ENCODE assay signal across 1 cellular context in the genomic region with DNA sequence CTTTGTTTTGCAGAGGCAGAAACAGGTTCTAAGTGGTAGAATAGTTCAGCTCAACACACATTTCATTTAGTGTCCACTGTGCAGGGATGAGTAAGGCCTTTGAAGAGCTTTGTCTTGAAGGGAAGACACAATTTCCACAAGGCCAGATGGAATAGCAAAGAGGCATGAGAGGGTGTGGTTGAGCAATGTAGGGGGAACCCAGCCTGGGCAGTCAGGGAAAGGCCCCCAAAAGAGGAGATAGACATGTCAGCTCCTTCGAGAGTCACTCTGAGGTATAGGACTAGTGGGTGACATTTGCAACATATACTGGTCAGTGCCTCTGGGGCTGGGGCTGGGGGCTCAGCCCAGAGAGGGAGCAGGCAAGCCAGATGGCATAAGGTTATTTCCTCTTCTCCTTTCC.
TF ChIP-seq lines count a peak whose summit lies in the region.

No MANE protein-coding gene starts in this region.

TF ChIP-seq in HepG2, 621 proteins besides CTCF, POLR2A, EP300 and RAD21:
- TF ChIP-seq TCF12 (IDR thresholded peaks at IDR 0.05), result no peak
- TF ChIP-seq TCF12 (CRISPR knock-in tag; IDR thresholded peaks at IDR 0.05), result no peak
- no peak for TF ChIP-seq MAFG (CRISPR knock-in tag; IDR thresholded peaks at IDR 0.05)
- no peak for TF ChIP-seq CHCHD3 (CRISPR knock-in tag; IDR thresholded peaks at IDR 0.05)
- TF ChIP-seq, protein P1, sequence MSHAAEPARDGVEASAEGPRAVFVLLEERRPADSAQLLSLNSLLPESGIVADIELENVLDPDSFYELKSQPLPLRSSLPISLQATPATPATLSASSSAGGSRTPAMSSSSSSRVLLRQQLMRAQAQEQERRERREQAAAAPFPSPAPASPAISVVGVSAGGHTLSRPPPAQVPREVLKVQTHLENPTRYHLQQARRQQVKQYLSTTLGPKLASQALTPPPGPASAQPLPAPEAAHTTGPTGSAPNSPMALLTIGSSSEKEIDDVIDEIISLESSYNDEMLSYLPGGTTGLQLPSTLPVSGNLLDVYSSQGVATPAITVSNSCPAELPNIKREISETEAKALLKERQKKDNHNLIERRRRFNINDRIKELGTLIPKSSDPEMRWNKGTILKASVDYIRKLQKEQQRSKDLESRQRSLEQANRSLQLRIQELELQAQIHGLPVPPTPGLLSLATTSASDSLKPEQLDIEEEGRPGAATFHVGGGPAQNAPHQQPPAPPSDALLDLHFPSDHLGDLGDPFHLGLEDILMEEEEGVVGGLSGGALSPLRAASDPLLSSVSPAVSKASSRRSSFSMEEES (CRISPR knock-in tag; IDR thresholded peaks at IDR 0.05), result no peak
- TF ChIP-seq ZNF501 (CRISPR knock-in tag; IDR thresholded peaks at IDR 0.05), result 0 out of 2 replicates have a peak, but pooled peaks have one; percentile 25
- 0 out of 2 replicates have a peak, but pooled peaks have one; percentile 1 for TF ChIP-seq SALL1 (CRISPR knock-in tag; IDR thresholded peaks at IDR 0.05)
- 0 out of 2 replicates have a peak, but pooled peaks have one; percentile 22 for TF ChIP-seq BRCA1 (CRISPR knock-in tag; IDR thresholded peaks at IDR 0.05)
- TF ChIP-seq MEF2D (CRISPR knock-in tag; IDR thresholded peaks at IDR 0.05), result no peak
- no peak for TF ChIP-seq PAX8 (CRISPR knock-in tag; IDR thresholded peaks at IDR 0.05; ENCODE audit: borderline replicate concordance)
- TF ChIP-seq HMG20B (CRISPR knock-in tag; conservative IDR thresholded peaks at IDR 0.05), result no peak
- no peak for TF ChIP-seq EED (CRISPR knock-in tag; IDR thresholded peaks at IDR 0.05)
- TF ChIP-seq ZNF34 (CRISPR knock-in tag; IDR thresholded peaks at IDR 0.05; ENCODE audit: borderline replicate concordance), result no peak
- TF ChIP-seq TMF1 (CRISPR knock-in tag; IDR thresholded peaks at IDR 0.05; ENCODE audit: low read depth), result no peak
- TF ChIP-seq, protein P2, sequence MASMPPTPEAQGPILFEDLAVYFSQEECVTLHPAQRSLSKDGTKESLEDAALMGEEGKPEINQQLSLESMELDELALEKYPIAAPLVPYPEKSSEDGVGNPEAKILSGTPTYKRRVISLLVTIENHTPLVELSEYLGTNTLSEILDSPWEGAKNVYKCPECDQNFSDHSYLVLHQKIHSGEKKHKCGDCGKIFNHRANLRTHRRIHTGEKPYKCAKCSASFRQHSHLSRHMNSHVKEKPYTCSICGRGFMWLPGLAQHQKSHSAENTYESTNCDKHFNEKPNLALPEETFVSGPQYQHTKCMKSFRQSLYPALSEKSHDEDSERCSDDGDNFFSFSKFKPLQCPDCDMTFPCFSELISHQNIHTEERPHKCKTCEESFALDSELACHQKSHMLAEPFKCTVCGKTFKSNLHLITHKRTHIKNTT (CRISPR knock-in tag; IDR thresholded peaks at IDR 0.05), result no peak
- no peak for TF ChIP-seq AKAP8 (CRISPR knock-in tag; IDR thresholded peaks at IDR 0.05)
- TF ChIP-seq, protein P3, sequence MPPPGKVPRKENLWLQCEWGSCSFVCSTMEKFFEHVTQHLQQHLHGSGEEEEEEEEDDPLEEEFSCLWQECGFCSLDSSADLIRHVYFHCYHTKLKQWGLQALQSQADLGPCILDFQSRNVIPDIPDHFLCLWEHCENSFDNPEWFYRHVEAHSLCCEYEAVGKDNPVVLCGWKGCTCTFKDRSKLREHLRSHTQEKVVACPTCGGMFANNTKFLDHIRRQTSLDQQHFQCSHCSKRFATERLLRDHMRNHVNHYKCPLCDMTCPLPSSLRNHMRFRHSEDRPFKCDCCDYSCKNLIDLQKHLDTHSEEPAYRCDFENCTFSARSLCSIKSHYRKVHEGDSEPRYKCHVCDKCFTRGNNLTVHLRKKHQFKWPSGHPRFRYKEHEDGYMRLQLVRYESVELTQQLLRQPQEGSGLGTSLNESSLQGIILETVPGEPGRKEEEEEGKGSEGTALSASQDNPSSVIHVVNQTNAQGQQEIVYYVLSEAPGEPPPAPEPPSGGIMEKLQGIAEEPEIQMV (CRISPR knock-in tag; IDR thresholded peaks at IDR 0.05; ENCODE audit: low read depth), result no peak
- TF ChIP-seq ZMYM2 (CRISPR knock-in tag; IDR thresholded peaks at IDR 0.05), result no peak
- TF ChIP-seq, protein P4, sequence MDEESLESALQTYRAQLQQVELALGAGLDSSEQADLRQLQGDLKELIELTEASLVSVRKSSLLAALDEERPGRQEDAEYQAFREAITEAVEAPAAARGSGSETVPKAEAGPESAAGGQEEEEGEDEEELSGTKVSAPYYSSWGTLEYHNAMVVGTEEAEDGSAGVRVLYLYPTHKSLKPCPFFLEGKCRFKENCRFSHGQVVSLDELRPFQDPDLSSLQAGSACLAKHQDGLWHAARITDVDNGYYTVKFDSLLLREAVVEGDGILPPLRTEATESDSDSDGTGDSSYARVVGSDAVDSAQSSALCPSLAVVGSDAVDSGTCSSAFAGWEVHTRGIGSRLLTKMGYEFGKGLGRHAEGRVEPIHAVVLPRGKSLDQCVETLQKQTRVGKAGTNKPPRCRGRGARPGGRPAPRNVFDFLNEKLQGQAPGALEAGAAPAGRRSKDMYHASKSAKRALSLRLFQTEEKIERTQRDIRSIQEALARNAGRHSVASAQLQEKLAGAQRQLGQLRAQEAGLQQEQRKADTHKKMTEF (CRISPR knock-in tag; IDR thresholded peaks at IDR 0.05), result peak; percentile 6; the same call in 1 of the 2 replicates
- TF ChIP-seq, protein P5, sequence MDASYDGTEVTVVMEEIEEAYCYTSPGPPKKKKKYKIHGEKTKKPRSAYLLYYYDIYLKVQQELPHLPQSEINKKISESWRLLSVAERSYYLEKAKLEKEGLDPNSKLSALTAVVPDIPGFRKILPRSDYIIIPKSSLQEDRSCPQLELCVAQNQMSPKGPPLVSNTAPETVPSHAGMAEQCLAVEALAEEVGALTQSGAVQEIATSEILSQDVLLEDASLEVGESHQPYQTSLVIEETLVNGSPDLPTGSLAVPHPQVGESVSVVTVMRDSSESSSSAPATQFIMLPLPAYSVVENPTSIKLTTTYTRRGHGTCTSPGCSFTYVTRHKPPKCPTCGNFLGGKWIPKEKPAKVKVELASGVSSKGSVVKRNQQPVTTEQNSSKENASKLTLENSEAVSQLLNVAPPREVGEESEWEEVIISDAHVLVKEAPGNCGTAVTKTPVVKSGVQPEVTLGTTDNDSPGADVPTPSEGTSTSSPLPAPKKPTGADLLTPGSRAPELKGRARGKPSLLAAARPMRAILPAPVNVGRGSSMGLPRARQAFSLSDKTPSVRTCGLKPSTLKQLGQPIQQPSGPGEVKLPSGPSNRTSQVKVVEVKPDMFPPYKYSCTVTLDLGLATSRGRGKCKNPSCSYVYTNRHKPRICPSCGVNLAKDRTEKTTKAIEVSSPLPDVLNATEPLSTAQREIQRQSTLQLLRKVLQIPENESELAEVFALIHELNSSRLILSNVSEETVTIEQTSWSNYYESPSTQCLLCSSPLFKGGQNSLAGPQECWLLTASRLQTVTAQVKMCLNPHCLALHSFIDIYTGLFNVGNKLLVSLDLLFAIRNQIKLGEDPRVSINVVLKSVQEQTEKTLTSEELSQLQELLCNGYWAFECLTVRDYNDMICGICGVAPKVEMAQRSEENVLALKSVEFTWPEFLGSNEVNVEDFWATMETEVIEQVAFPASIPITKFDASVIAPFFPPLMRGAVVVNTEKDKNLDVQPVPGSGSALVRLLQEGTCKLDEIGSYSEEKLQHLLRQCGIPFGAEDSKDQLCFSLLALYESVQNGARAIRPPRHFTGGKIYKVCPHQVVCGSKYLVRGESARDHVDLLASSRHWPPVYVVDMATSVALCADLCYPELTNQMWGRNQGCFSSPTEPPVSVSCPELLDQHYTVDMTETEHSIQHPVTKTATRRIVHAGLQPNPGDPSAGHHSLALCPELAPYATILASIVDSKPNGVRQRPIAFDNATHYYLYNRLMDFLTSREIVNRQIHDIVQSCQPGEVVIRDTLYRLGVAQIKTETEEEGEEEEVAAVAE (CRISPR knock-in tag; IDR thresholded peaks at IDR 0.05; ENCODE audit: borderline replicate concordance), result no peak
- TF ChIP-seq ZNF326 (CRISPR knock-in tag; IDR thresholded peaks at IDR 0.05; ENCODE audit: borderline replicate concordance), result no peak
- no peak for TF ChIP-seq ZNF138 (CRISPR knock-in tag; IDR thresholded peaks at IDR 0.05; ENCODE audit: low read depth)
- TF ChIP-seq ZMYM4 (CRISPR knock-in tag; IDR thresholded peaks at IDR 0.05), result no peak
- no peak for TF ChIP-seq NCOA2 (CRISPR knock-in tag; IDR thresholded peaks at IDR 0.05)
- no peak for TF ChIP-seq SRSF1 (optimal IDR thresholded peaks at IDR 0.05; ENCODE audit: low read depth, low read length)
- no peak for TF ChIP-seq KDM2A (CRISPR knock-in tag; IDR thresholded peaks at IDR 0.05; ENCODE audit: borderline replicate concordance, low read depth)
- no peak for TF ChIP-seq ZFP36L1 (CRISPR knock-in tag; IDR thresholded peaks at IDR 0.05)
- no peak for TF ChIP-seq ZNF354B (CRISPR knock-in tag; IDR thresholded peaks at IDR 0.05)
- no peak for TF ChIP-seq CREM (IDR thresholded peaks at IDR 0.05)
- no peak for TF ChIP-seq CREM (CRISPR knock-in tag; IDR thresholded peaks at IDR 0.05)
- TF ChIP-seq HOXA7 (CRISPR knock-in tag; IDR thresholded peaks at IDR 0.05), result no peak
- TF ChIP-seq, protein P6, sequence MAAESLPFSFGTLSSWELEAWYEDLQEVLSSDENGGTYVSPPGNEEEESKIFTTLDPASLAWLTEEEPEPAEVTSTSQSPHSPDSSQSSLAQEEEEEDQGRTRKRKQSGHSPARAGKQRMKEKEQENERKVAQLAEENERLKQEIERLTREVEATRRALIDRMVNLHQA (CRISPR knock-in tag; IDR thresholded peaks at IDR 0.05), result no peak
- TF ChIP-seq ZNF296 (CRISPR knock-in tag; conservative IDR thresholded peaks at IDR 0.05), result no peak
- no peak for TF ChIP-seq ZNF788 (CRISPR knock-in tag; IDR thresholded peaks at IDR 0.05; ENCODE audit: borderline replicate concordance)
- TF ChIP-seq ZNF543 (CRISPR knock-in tag; IDR thresholded peaks at IDR 0.05), result no peak
- no peak for TF ChIP-seq ZNF672 (CRISPR knock-in tag; IDR thresholded peaks at IDR 0.05)
- TF ChIP-seq, protein P7, sequence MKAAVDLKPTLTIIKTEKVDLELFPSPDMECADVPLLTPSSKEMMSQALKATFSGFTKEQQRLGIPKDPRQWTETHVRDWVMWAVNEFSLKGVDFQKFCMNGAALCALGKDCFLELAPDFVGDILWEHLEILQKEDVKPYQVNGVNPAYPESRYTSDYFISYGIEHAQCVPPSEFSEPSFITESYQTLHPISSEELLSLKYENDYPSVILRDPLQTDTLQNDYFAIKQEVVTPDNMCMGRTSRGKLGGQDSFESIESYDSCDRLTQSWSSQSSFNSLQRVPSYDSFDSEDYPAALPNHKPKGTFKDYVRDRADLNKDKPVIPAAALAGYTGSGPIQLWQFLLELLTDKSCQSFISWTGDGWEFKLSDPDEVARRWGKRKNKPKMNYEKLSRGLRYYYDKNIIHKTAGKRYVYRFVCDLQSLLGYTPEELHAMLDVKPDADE (CRISPR knock-in tag; IDR thresholded peaks at IDR 0.05), result no peak
- TF ChIP-seq ZNF660 (CRISPR knock-in tag; IDR thresholded peaks at IDR 0.05; ENCODE audit: borderline replicate concordance, low read depth), result no peak
- no peak for TF ChIP-seq ZNF772 (CRISPR knock-in tag; IDR thresholded peaks at IDR 0.05)
- no peak for TF ChIP-seq ZNF44 (CRISPR knock-in tag; IDR thresholded peaks at IDR 0.05)
- no peak for TF ChIP-seq HNRNPK (IDR thresholded peaks at IDR 0.05; ENCODE audit: low read depth, low read length, poor library complexity, severe bottlenecking)
- TF ChIP-seq, protein P8, sequence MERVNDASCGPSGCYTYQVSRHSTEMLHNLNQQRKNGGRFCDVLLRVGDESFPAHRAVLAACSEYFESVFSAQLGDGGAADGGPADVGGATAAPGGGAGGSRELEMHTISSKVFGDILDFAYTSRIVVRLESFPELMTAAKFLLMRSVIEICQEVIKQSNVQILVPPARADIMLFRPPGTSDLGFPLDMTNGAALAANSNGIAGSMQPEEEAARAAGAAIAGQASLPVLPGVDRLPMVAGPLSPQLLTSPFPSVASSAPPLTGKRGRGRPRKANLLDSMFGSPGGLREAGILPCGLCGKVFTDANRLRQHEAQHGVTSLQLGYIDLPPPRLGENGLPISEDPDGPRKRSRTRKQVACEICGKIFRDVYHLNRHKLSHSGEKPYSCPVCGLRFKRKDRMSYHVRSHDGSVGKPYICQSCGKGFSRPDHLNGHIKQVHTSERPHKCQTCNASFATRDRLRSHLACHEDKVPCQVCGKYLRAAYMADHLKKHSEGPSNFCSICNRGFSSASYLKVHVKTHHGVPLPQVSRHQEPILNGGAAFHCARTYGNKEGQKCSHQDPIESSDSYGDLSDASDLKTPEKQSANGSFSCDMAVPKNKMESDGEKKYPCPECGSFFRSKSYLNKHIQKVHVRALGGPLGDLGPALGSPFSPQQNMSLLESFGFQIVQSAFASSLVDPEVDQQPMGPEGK (CRISPR knock-in tag; IDR thresholded peaks at IDR 0.05), result peak; percentile 10; the same call in 1 of the 2 replicates
- no peak for TF ChIP-seq NR2F2 (IDR thresholded peaks at IDR 0.05; ENCODE audit: borderline replicate concordance, low read depth)
- TF ChIP-seq ZNF746 (CRISPR knock-in tag; IDR thresholded peaks at IDR 0.05), result no peak
- TF ChIP-seq, protein P9, sequence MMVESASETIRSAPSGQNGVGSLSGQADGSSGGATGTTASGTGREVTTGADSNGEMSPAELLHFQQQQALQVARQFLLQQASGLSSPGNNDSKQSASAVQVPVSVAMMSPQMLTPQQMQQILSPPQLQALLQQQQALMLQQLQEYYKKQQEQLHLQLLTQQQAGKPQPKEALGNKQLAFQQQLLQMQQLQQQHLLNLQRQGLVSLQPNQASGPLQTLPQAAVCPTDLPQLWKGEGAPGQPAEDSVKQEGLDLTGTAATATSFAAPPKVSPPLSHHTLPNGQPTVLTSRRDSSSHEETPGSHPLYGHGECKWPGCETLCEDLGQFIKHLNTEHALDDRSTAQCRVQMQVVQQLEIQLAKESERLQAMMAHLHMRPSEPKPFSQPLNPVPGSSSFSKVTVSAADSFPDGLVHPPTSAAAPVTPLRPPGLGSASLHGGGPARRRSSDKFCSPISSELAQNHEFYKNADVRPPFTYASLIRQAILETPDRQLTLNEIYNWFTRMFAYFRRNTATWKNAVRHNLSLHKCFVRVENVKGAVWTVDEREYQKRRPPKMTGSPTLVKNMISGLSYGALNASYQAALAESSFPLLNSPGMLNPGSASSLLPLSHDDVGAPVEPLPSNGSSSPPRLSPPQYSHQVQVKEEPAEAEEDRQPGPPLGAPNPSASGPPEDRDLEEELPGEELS (CRISPR knock-in tag; IDR thresholded peaks at IDR 0.05), result peak; percentile 6; the same call in 1 of the 2 replicates
- TF ChIP-seq HIVEP1 (CRISPR knock-in tag; IDR thresholded peaks at IDR 0.05), result no peak
- no peak for TF ChIP-seq SP2 (CRISPR knock-in tag; IDR thresholded peaks at IDR 0.05)
- TF ChIP-seq MXI1 (IDR thresholded peaks at IDR 0.05; ENCODE audit: borderline replicate concordance, low read depth, low read length), result no peak
- TF ChIP-seq, protein P10, sequence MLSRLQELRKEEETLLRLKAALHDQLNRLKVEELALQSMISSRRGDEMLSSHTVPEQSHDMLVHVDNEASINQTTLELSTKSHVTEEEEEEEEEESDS (CRISPR knock-in tag; IDR thresholded peaks at IDR 0.05; ENCODE audit: borderline replicate concordance), result no peak
- no peak for TF ChIP-seq TBL1XR1 (IDR thresholded peaks at IDR 0.05; ENCODE audit: borderline replicate concordance, low read length, partially characterized antibody)
- no peak for TF ChIP-seq ZNF589 (CRISPR knock-in tag; conservative IDR thresholded peaks at IDR 0.05)
- no peak for TF ChIP-seq PRPF4 (IDR thresholded peaks at IDR 0.05; ENCODE audit: low read depth, low read length, poor library complexity, severe bottlenecking)
- TF ChIP-seq ZNF7 (CRISPR knock-in tag; IDR thresholded peaks at IDR 0.05), result no peak
- TF ChIP-seq ZSCAN25 (CRISPR knock-in tag; IDR thresholded peaks at IDR 0.05), result peak; percentile 67; the same call in 1 of the 2 replicates
